8 cellular contexts compared by ENCODE assay signal in genomic region chrX:55161581-55161980, GRCh38. TPM values are rescaled to one million over a fixed set of nuclear protein-coding genes. Genes with fewer than 3 reads are reported as not detected.
A peak's percentile ranks its signal among the peaks of the same experiment; 100 is the strongest.
DNase-seq lines count a peak whose midpoint lies in the region; ATAC-seq and TF ChIP-seq lines count a peak whose summit lies in the region.

No MANE protein-coding gene starts in this region.

- H3K4me1 ChIP-seq in lung (ENCODE audit: control insufficient read depth in 2 of 2, insufficient read depth in 2 of 2, low read length in 2 of 2) (no peaks in the 10 kb centered on the region), upper lobe of right lung (peaks cover 12% of the 10 kb centered on the region)

- 18 to 43% methylated on average over 6 to 12 of the region's 12 CpGs for whole genome bisulfite sequencing in lung, 2 donors

- H3K36me3 ChIP-seq in lung (ENCODE audit: control insufficient read depth in 2 of 2, insufficient read depth in 2 of 2, low read length in 2 of 2) = no peaks in the 10 kb centered on the region
- no peaks in the 10 kb centered on the region for H3K36me3 ChIP-seq in upper lobe of right lung

- H3K9me3 ChIP-seq in lung (ENCODE audit: control insufficient read depth in 2 of 2, insufficient read depth in 1 of 2, low read length in 1 of 2) (peaks cover 0 to 2% of the 10 kb centered on the region in 2 donors), upper lobe of right lung (no peaks in the 10 kb centered on the region)

- H3K27me3 ChIP-seq in lung (ENCODE audit: control insufficient read depth, insufficient read depth) (no peaks in the 10 kb centered on the region), upper lobe of right lung (no peaks in the 10 kb centered on the region)

- H3K4me3 ChIP-seq in lung = peak overlapping the region; percentile 30
- H3K4me3 ChIP-seq in upper lobe of right lung = peak overlapping the region; percentile 57

- H3K27ac ChIP-seq in lung (ENCODE audit: low read depth in 1 of 2, low read length in 1 of 2) (peak overlapping the region; percentile 88 to 94), upper lobe of right lung (peak overlapping the region; percentile 93)

- intact Hi-C loops in upper lobe of right lung (cut with DNase I) = no loop called here

- TF ChIP-seq CTCF in lung (IDR thresholded peaks at IDR 0.05; ENCODE audit: control extremely low read depth, extremely low read depth) (no peak), upper lobe of right lung (IDR thresholded peaks at IDR 0.05) (no peak)

- peak; percentile 8 for DNase-seq in CMK (ENCODE audit: low read depth)
- peak; percentile 28 for DNase-seq in NCI-H2227 (lab: John Stamatoyannopoulos, UW; ENCODE audit: unreplicated experiment)
- peak; percentile 13 for DNase-seq in cerebellar cortex (ENCODE audit: low spot score)
- no peak for DNase-seq in lung (ENCODE audit: low spot score)
- no peak for DNase-seq in upper lobe of right lung
- no peak for DNase-seq in NCI-H226
- DNase-seq in NOMO-1 (lab: John Stamatoyannopoulos, UW; ENCODE audit: unreplicated experiment in 2 of 2) = no peak

- ATAC-seq in lung (ENCODE audit: insufficient read depth, low FRiP score) (peak; percentile 8), upper lobe of right lung (peak; percentile 13), GM18861 (IDR thresholded peaks at IDR 0.05; ENCODE audit: unreplicated experiment) (no peak)

RNA-seq across cellular contexts. Expression of gene PAGE5, which starts 58.6 kb away (rescaled TPM):
- not detected for total RNA-seq in lung
- polyA plus RNA-seq in lung = not detected
- not detected for total RNA-seq in upper lobe of right lung

Comparison
In these comparisons a context has a peak if more than half of its experiments do, and no peak if none do; other contexts are left out.
1. DNase-seq: peak in CMK (single experiment), NCI-H2227 (single experiment) and cerebellar cortex (single experiment); none in lung (single experiment), upper lobe of right lung (single experiment), NCI-H226 (single experiment) and NOMO-1 (0 of 2).